ENCODE assay signal across 8 cellular contexts in genomic region chr14:23910081-23910875, GRCh38.
DNase-seq lines count a peak whose midpoint lies in the region; ATAC-seq and TF ChIP-seq lines count a peak whose summit lies in the region.

No MANE protein-coding gene starts in this region.

- H3K9ac ChIP-seq in adipocyte (ENCODE audit: low read length), result no peak overlapping the region

- no peak overlapping the region for H3K27ac Mint-ChIP-seq in stimulated activated effector memory CD8-positive, alpha-beta T cell treated with anti-CD3 and anti-CD28 coated beads, Interleukin-12 subunit alpha, Interleukin-12 subunit beta, amount 100 ng/mL, for 72 hours

- H3K36me3 ChIP-seq in adipocyte (ENCODE audit: control insufficient read depth, insufficient read depth, low read length, severe bottlenecking), result no peaks in the 10 kb centered on the region
- H3K36me3 ChIP-seq in iPS DF 6.9 (ENCODE audit: control insufficient read depth, insufficient read depth, low read length), result no peaks in the 10 kb centered on the region

- H3K27ac ChIP-seq in iPS DF 6.9 (ENCODE audit: low read length), result no peak overlapping the region

- no CpG with 5 or more reads among the region's 7 CpGs for WGBS in iPS DF 6.9 (ENCODE audit: insufficient coverage, insufficient read length)

- H3K4me1 Mint-ChIP-seq in stimulated activated effector memory CD8-positive, alpha-beta T cell treated with anti-CD3 and anti-CD28 coated beads, Interleukin-12 subunit alpha, Interleukin-12 subunit beta, amount 100 ng/mL, for 72 hours, result peaks cover 6% of the 10 kb centered on the region

- no peaks in the 10 kb centered on the region for H3K9me3 ChIP-seq in adipocyte (ENCODE audit: control insufficient read depth, low read length)
- no peaks in the 10 kb centered on the region for H3K9me3 ChIP-seq in iPS DF 6.9 (ENCODE audit: control insufficient read depth, insufficient read depth, low read length)

- H3K9me3 Mint-ChIP-seq in stimulated activated effector memory CD8-positive, alpha-beta T cell treated with anti-CD3 and anti-CD28 coated beads, Interleukin-12 subunit alpha, Interleukin-12 subunit beta, amount 100 ng/mL, for 72 hours, result no peaks in the 10 kb centered on the region

- H3K4me3 Mint-ChIP-seq in stimulated activated effector memory CD8-positive, alpha-beta T cell treated with anti-CD3 and anti-CD28 coated beads, Interleukin-12 subunit alpha, Interleukin-12 subunit beta, amount 100 ng/mL, for 72 hours, result no peak overlapping the region

- peak; percentile 39 for ATAC-seq in stimulated activated effector memory CD8-positive, alpha-beta T cell treated with anti-CD3 and anti-CD28 coated beads, Interleukin-12 subunit alpha, Interleukin-12 subunit beta, amount 100 ng/mL, for 72 hours
- ATAC-seq in HG02642 (IDR thresholded peaks at IDR 0.05; ENCODE audit: poor library complexity, unreplicated experiment) (no peak), GM19035 (IDR thresholded peaks at IDR 0.05; ENCODE audit: unreplicated experiment) (no peak)

- no peaks in the 10 kb centered on the region for H3K36me3 Mint-ChIP-seq in stimulated activated effector memory CD8-positive, alpha-beta T cell treated with anti-CD3 and anti-CD28 coated beads, Interleukin-12 subunit alpha, Interleukin-12 subunit beta, amount 100 ng/mL, for 72 hours

- peak; percentile 87 for DNase-seq in AG08395 (ENCODE audit: low spot score)
- DNase-seq in NCI-H2107 treated with DMSO at 0.1 percent for 48 hours (lab: John Stamatoyannopoulos, UW; ENCODE audit: unreplicated experiment), result peak; percentile 61
- peak; percentile 75 for DNase-seq in adipocyte (ENCODE audit: low read depth)
- peak; percentile 87 for DNase-seq in iPS DF 6.9 (ENCODE audit: low read depth, low spot score)
- DNase-seq in stimulated activated effector memory CD8-positive, alpha-beta T cell treated with anti-CD3 and anti-CD28 coated beads, Interleukin-12 subunit alpha, Interleukin-12 subunit beta, amount 100 ng/mL, for 72 hours (ENCODE audit: low spot score in 2 of 2), result no peak

- peak; percentile 93 for TF ChIP-seq CTCF in GM12873 (IDR thresholded peaks at IDR 0.05; ENCODE audit: insufficient read depth, low read depth, low read length, missing control alignments)

- H3K4me3 ChIP-seq in adipocyte (ENCODE audit: low read length) (no peak overlapping the region), iPS DF 6.9 (ENCODE audit: low read length) (no peak overlapping the region)

- H3K4me1 ChIP-seq in adipocyte (ENCODE audit: control insufficient read depth, insufficient read depth, low read length) (no peaks in the 10 kb centered on the region), iPS DF 6.9 (ENCODE audit: control insufficient read depth, insufficient read depth, low read length) (no peaks in the 10 kb centered on the region; the same call in 1 of the 2 replicates)

- H3K27me3 ChIP-seq in adipocyte (replicated peaks; ENCODE audit: control insufficient read depth, insufficient read depth, low read length) (peaks cover 7% of the 10 kb centered on the region), iPS DF 6.9 (ENCODE audit: control insufficient read depth, insufficient read depth, low read length) (no peaks in the 10 kb centered on the region)

Comparison
In these comparisons a context has a peak if more than half of its experiments do, and no peak if none do; other contexts are left out.
1. DNase-seq: peak in AG08395 (single experiment), NCI-H2107 treated with DMSO at 0.1 percent for 48 hours (single experiment), adipocyte (single experiment) and iPS DF 6.9 (single experiment); none in stimulated activated effector memory CD8-positive, alpha-beta T cell treated with anti-CD3 and anti-CD28 coated beads, Interleukin-12 subunit alpha, Interleukin-12 subunit beta, amount 100 ng/mL, for 72 hours (0 of 2).